In genomic region chr14:99748529-99748928, GRCh38 we compare ENCODE assay signal across 23 cellular contexts. TPM values are rescaled to one million over a fixed set of nuclear protein-coding genes. Genes with fewer than 3 reads are reported as not detected.
DNase-seq lines count a peak whose midpoint lies in the region; ATAC-seq, FAIRE-seq and TF ChIP-seq lines count a peak whose summit lies in the region.
"Had no signal": no experiment of that assay in that cellular context is flagged by ENCODE, and none has a peak within 500 bp of the region (broad histone marks: within the 10 kb centered on the region; RNA-seq: fewer than 3 reads in every experiment).

No MANE protein-coding gene starts in this region.

- no peak for TF ChIP-seq CTCF in HEK293 (tag by site-specific recombination; IDR thresholded peaks at IDR 0.05)
- TF ChIP-seq CTCF in K562 (IDR thresholded peaks at IDR 0.05 in 2 of 3, conservative IDR thresholded peaks at IDR 0.05 in 1 of 3; ENCODE audit: insufficient read depth in 2 of 3, low read depth in 1 of 3, low read length in 3 of 3): no peak
- TF ChIP-seq CTCF in nephron (IDR thresholded peaks at IDR 0.05; ENCODE audit: unreplicated experiment in 3 of 3): no peak
- TF ChIP-seq CTCF in Caco-2 (IDR thresholded peaks at IDR 0.05; ENCODE audit: insufficient read depth in 1 of 2, low read depth in 1 of 2, low read length in 1 of 2, severe bottlenecking in 1 of 2, unreplicated experiment in 1 of 2): no peak

- POLR2A ChIA-PET in HEK293 (lab: Yijun Ruan, JAX): no interaction called here
- POLR2A ChIA-PET in K562 (lab: Yijun Ruan, JAX): interaction anchor here (0.9 kb wide), 1 partner anchor 20 kb away, joined by 3 read pairs; no protein-coding TSS in a partner anchor
- POLR2A ChIA-PET in Caco-2 (lab: Charles Lee): no interaction called here

- H3K4me2 ChIP-seq in K562 (ENCODE audit: insufficient read depth, low read length): no peak overlapping the region
- H3K4me2 ChIP-seq: GM23338 had no signal

- H3K4me1 Mint-ChIP-seq in nephron (peaks cover 77% of the 10 kb centered on the region), Caco-2 (ENCODE audit: low read depth, unreplicated experiment) (peaks cover 5% of the 10 kb centered on the region)

- TF ChIP-seq RAD21 in K562 (CRISPR knock-in tag; conservative IDR thresholded peaks at IDR 0.05 in 1 of 2, IDR thresholded peaks at IDR 0.05 in 1 of 2): no peak

- TF ChIP-seq EP300 in K562 (IDR thresholded peaks at IDR 0.05; ENCODE audit: low read length): no peak

- BruUV-seq in K562 (replicated peaks; lab: Mats Ljungman, UMichigan): no TSS peak
- BruUV-seq in Caco-2 (replicated peaks; lab: Mats Ljungman, UMichigan): no TSS peak

- H3K36me3 Mint-ChIP-seq in nephron (ENCODE audit: low read depth) (no peaks in the 10 kb centered on the region), Caco-2 (ENCODE audit: insufficient read depth, unreplicated experiment) (no peaks in the 10 kb centered on the region)
- H3K36me3 Mint-ChIP-seq: CD4-positive, CD25-positive, alpha-beta regulatory T cell; CD8-positive, alpha-beta memory T cell; IgD-negative memory B cell had no signal

- no peak overlapping the region for H2AFZ ChIP-seq in K562 (ENCODE audit: low read depth, low read length)
- H2AFZ ChIP-seq: GM23338 had no signal

- FAIRE-seq in K562 (lab: Jason Lieb, UNC): no peak
- FAIRE-seq: A204.1, D721Med, G401.6, GM12892, H54, HTR-8/SVneo had no signal

- H3K4me1 ChIP-seq in HEK293 (ENCODE audit: control insufficient read depth, insufficient read depth, low read length) (peaks cover 34% of the 10 kb centered on the region), K562 (replicated peaks in 1 of 2; ENCODE audit: control insufficient read depth in 2 of 2, insufficient read depth in 2 of 2, low read length in 2 of 2) (peaks cover 0 to 12% of the 10 kb centered on the region in 2 experiments; a peak in 2 of 5 replicates), stomach smooth muscle (ENCODE audit: control insufficient read depth, insufficient read depth, low read length) (peaks cover 89% of the 10 kb centered on the region), Caco-2 (no peaks in the 10 kb centered on the region)

- H3K9me3 Mint-ChIP-seq in nephron (no peaks in the 10 kb centered on the region), Caco-2 (ENCODE audit: unreplicated experiment) (no peaks in the 10 kb centered on the region)
- H3K9me3 Mint-ChIP-seq: CD4-positive, CD25-positive, alpha-beta regulatory T cell; CD8-positive, alpha-beta memory T cell; GM23338; HFFc6 had no signal

- CTCF ChIA-PET in HEK293 (lab: Yijun Ruan, JAX) (interaction anchor here (1.7 kb wide), 1 partner anchor 18 kb away, joined by 4 read pairs; no protein-coding TSS in a partner anchor), K562 (lab: Yijun Ruan, JAX; ENCODE audit: low intra/inter-chr PET ratio) (no interaction called here), Caco-2 (lab: Charles Lee) (no interaction called here)

- peaks cover 3 to 58% of the 10 kb centered on the region in 2 experiments; a peak in 4 of 5 replicates for H3K27me3 ChIP-seq in K562 (ENCODE audit: control insufficient read depth in 2 of 2, insufficient read depth in 2 of 2, low read length in 2 of 2)
- H3K27me3 ChIP-seq in stomach smooth muscle (ENCODE audit: control insufficient read depth in 1 of 2, insufficient read depth in 2 of 2, low read length in 2 of 2): no peaks in the 10 kb centered on the region
- no peaks in the 10 kb centered on the region for H3K27me3 ChIP-seq in Caco-2 (replicated peaks; ENCODE audit: control insufficient read depth, insufficient read depth, low read length)

- TF ChIP-seq POLR2A in K562 (conservative IDR thresholded peaks at IDR 0.05): no peak

- H3K36me3 ChIP-seq in HEK293 (ENCODE audit: control insufficient read depth in 2 of 2, insufficient read depth in 1 of 2, low read length in 2 of 2) (no peaks in the 10 kb centered on the region), K562 (ENCODE audit: control insufficient read depth, insufficient read depth, low read length) (no peaks in the 10 kb centered on the region), stomach smooth muscle (ENCODE audit: control insufficient read depth in 2 of 2, insufficient read depth in 2 of 2, low read length in 2 of 2) (no peaks in the 10 kb centered on the region), Caco-2 (ENCODE audit: control insufficient read depth, insufficient read depth, low read length) (no peaks in the 10 kb centered on the region)

- no peak for ATAC-seq in K562
- no peak for ATAC-seq in HG03095 (IDR thresholded peaks at IDR 0.05; ENCODE audit: unreplicated experiment)

- H3K9me3 ChIP-seq in HEK293 (ENCODE audit: control insufficient read depth, insufficient read depth, low read depth, low read length): no peaks in the 10 kb centered on the region
- no peaks in the 10 kb centered on the region for H3K9me3 ChIP-seq in K562 (replicated peaks; ENCODE audit: control insufficient read depth, insufficient read depth, low read depth, low read length)
- no peaks in the 10 kb centered on the region for H3K9me3 ChIP-seq in stomach smooth muscle (ENCODE audit: control insufficient read depth in 2 of 2, low read length in 2 of 2)
- no peaks in the 10 kb centered on the region for H3K9me3 ChIP-seq in Caco-2

- H3K27ac Mint-ChIP-seq in nephron (peak overlapping the region in 2 of 3 experiments; percentile 20 to 43), Caco-2 (ENCODE audit: unreplicated experiment) (no peak overlapping the region)
- H3K27ac Mint-ChIP-seq: CD4-positive, CD25-positive, alpha-beta regulatory T cell; GM23338; HFFc6; IgD-negative memory B cell had no signal

- no peaks in the 10 kb centered on the region for H3K79me2 ChIP-seq in K562 (ENCODE audit: control insufficient read depth, insufficient read depth, low read length)

- DNase-seq in K562 (ENCODE audit: extremely low read depth in 1 of 4, low spot score in 3 of 4) (no peak), dermis blood vessel endothelial cell (no peak), Caco-2 (no peak), iPS-NIHi7 (ENCODE audit: extremely low spot score) (no peak)
- DNase-seq: AML-193; CD4-positive, CD25-positive, alpha-beta regulatory T cell; CD8-positive, alpha-beta memory T cell; COR-L47; HCEC 1CT; HFFc6; KG1 had no signal

- in situ Hi-C loops in K562 (cut with MboI): no loop called here

- no peak overlapping the region for H3K4me3 ChIP-seq in HEK293 (ENCODE audit: low read depth, low read length)
- no peak overlapping the region for H3K4me3 ChIP-seq in K562
- H3K4me3 ChIP-seq in stomach smooth muscle (ENCODE audit: low read length in 2 of 2): no peak overlapping the region
- H3K4me3 ChIP-seq in Caco-2 (ENCODE audit: low read depth, low read length): no peak overlapping the region
- H3K4me3 ChIP-seq: GM23338 had no signal

- no peak overlapping the region for H3K9ac ChIP-seq in K562 (ENCODE audit: insufficient read depth in 1 of 2, low read depth in 2 of 2, low read length in 2 of 2)
- H3K9ac ChIP-seq in stomach smooth muscle (ENCODE audit: low read length in 2 of 2): no peak overlapping the region

- H3K9me1 ChIP-seq in K562 (ENCODE audit: control insufficient read depth, insufficient read depth, low read length): no peaks in the 10 kb centered on the region

- H3K27ac ChIP-seq in HEK293 (ENCODE audit: extremely low read depth, low read depth, low read length): no peak overlapping the region
- no peak overlapping the region for H3K27ac ChIP-seq in K562 (ENCODE audit: extremely low read depth, low read depth, low read length)
- peak overlapping the region; percentile 91 for H3K27ac ChIP-seq in stomach smooth muscle (ENCODE audit: low read length)

- no peak overlapping the region for H3K4me3 Mint-ChIP-seq in nephron
- H3K4me3 Mint-ChIP-seq in Caco-2 (ENCODE audit: unreplicated experiment): no peak overlapping the region
- H3K4me3 Mint-ChIP-seq: CD4-positive, CD25-positive, alpha-beta regulatory T cell; CD8-positive, alpha-beta memory T cell; GM23338; HFFc6; IgD-negative memory B cell had no signal

- H4K20me1 ChIP-seq in K562 (replicated peaks; ENCODE audit: control insufficient read depth, insufficient read depth, low read length): no peaks in the 10 kb centered on the region; the same call in 1 of the 2 replicates

- 7% methylated on average over 9 of the region's 9 CpGs for WGBS in K562 (ENCODE audit: insufficient coverage, low coverage, missing lambda C conversion rate)

- H3K27me3 Mint-ChIP-seq in nephron (ENCODE audit: low read depth): peaks cover 37% of the 10 kb centered on the region
- H3K27me3 Mint-ChIP-seq in Caco-2 (ENCODE audit: insufficient read depth, unreplicated experiment): peaks cover 4% of the 10 kb centered on the region

- intact Hi-C loops in K562 (cut with micrococcal nuclease) (no loop called here), Caco-2 (cut with micrococcal nuclease; ENCODE audit: unreplicated experiment) (no loop called here)

TF ChIP-seq in HEK293, 187 proteins besides CTCF, POLR2A, EP300 and RAD21 (continues in another document):
- TF ChIP-seq KLF1 (tag by site-specific recombination; IDR thresholded peaks at IDR 0.05): no peak

TF ChIP-seq in K562, 482 proteins besides CTCF, POLR2A, EP300 and RAD21 (continues in another document):
- TF ChIP-seq ZNF121 (CRISPR knock-in tag; conservative IDR thresholded peaks at IDR 0.05) (0 out of 2 replicates have a peak, but pooled peaks have one; percentile 26), NFE2 (IDR thresholded peaks at IDR 0.05; ENCODE audit: low read depth) (no peak), L3MBTL2 (IDR thresholded peaks at IDR 0.05) (no peak), SAFB (IDR thresholded peaks at IDR 0.05; ENCODE audit: borderline replicate concordance, low read depth, low read length) (no peak), TAL1 (IDR thresholded peaks at IDR 0.05) (no peak)

RNA-seq across cellular contexts. Expression of gene EML1, which starts 44.7 kb away (rescaled TPM):
- 0.35 and 0.67 TPM in 2 replicates for total RNA-seq in K562 (2011; cell fraction: chromatin; rRNA removed; ENCODE audit: low replicate concordance)
- 0.66 TPM in 1 of 2 replicates, not detected in the other for total RNA-seq in K562 (2011; cell fraction: nucleolus; rRNA removed)
- 0.31 and 0.73 TPM in 2 replicates for total RNA-seq in K562 (2011; cell fraction: nucleoplasm; rRNA removed)
- total RNA-seq in K562 (2014; rRNA removed) (0.12 TPM in 1 of 2 replicates, not detected in the other), K562 (2014; rRNA removed; fragmentation: Illumina TruSeq; extraction: Trizol) (0.13 and 0.29 TPM in 2 replicates), K562 (2015; rRNA removed; fragmentation: Illumina TruSeq; extraction: Trizol) (0.11 and 0.14 TPM in 2 replicates), K562 (2021) (0.25 and 0.35 TPM in 2 replicates), dermis blood vessel endothelial cell (45.8 and 47.1 TPM in 2 replicates), Caco-2 (2022) (5.9 and 7.2 TPM in 2 replicates)
- polyA plus RNA-seq in K562 (2011; rRNA removed) (0.07 and 0.16 TPM in 2 replicates), K562 (2014; fragmentation: Illumina TruSeq; extraction: Trizol) (0.06 and 0.07 TPM in 2 replicates), K562 (2014; fragmentation: Nextera tagmentation; extraction: Ambion mirVana) (under 1 TPM in 1 of 2 experiments, not detected in 1; 0.01 TPM), K562 (2014; rRNA removed) (0.03 and 0.77 TPM in 2 replicates)
- polyA plus RNA-seq in K562 (2011; cell fraction: cytosol; rRNA removed): 0.01 and 0.38 TPM in 2 replicates
- 0.34 TPM in 2 replicates for polyA plus RNA-seq in K562 (2011; cell fraction: nucleus; rRNA removed)
- 0.05 and 0.39 TPM in 2 replicates for polyA plus RNA-seq in K562 (2012)
- 1.0 TPM in 1 of 2 replicates, not detected in the other for polyA minus RNA-seq in K562 (2011; rRNA and poly(A)+ RNA removed)
- polyA minus RNA-seq in K562 (2011; cell fraction: cytosol; rRNA and poly(A)+ RNA removed): 1.8 TPM in 1 of 2 replicates, not detected in the other
- polyA minus RNA-seq in K562 (2011; cell fraction: nucleus; rRNA and poly(A)+ RNA removed): 0.56 and 0.94 TPM in 2 replicates
- total RNA-seq: CD4-positive, CD25-positive, alpha-beta regulatory T cell had no signal
- polyA plus RNA-seq: CD4-positive, CD25-positive, alpha-beta regulatory T cell; CD8-positive, alpha-beta memory T cell; IgD-negative memory B cell had no signal

Comparison
In these comparisons a context has a peak if more than half of its experiments do, and no peak if none do; other contexts are left out.
1. Of the 44 proteins assayed by ChIP-seq in both K562 and HEK293: peak only in K562: ZNF121; only in HEK293: none; in both: none; in neither: 43.